In genomic region chr2:138504546-138505239, GRCh38 we compare ENCODE assay signal across 8 cellular contexts. TPM values are rescaled to one million over a fixed set of nuclear protein-coding genes. Genes with fewer than 3 reads are reported as not detected.
DNase-seq lines count a peak whose midpoint lies in the region; ATAC-seq and TF ChIP-seq lines count a peak whose summit lies in the region.

No MANE protein-coding gene starts in this region.

- peaks cover 55 to 61% (median 59%) of the 10 kb centered on the region in 3 donors for H3K4me1 Mint-ChIP-seq in T-cell

- H4K12ac ChIP-seq in trophoblast cell (ENCODE audit: low read depth, low read length), result no peak overlapping the region

- H2BK5ac ChIP-seq in trophoblast cell (ENCODE audit: low read depth, low read length, poor library complexity), result no peak overlapping the region

- H4K8ac ChIP-seq in trophoblast cell (ENCODE audit: low read depth, low read length), result no peak overlapping the region

- H4K91ac ChIP-seq in trophoblast cell (ENCODE audit: low read depth, low read length), result no peak overlapping the region

- H2AFZ ChIP-seq in trophoblast cell (ENCODE audit: insufficient read depth, low read length, poor library complexity), result no peak overlapping the region

- POLR2A ChIA-PET in T-cell (lab: Charles Lee) (no interaction called here), RWPE1 (lab: Yijun Ruan, JAX; ENCODE audit: low non-redundant PET) (interaction anchor here (0.6 kb wide), 1 partner anchor 372 kb away, joined by 3 read pairs; no protein-coding TSS in a partner anchor)

- no peak overlapping the region for H2BK120ac ChIP-seq in trophoblast cell (ENCODE audit: insufficient read depth, low read length, poor library complexity)

- H3K14ac ChIP-seq in trophoblast cell (ENCODE audit: low read length), result no peak overlapping the region

- no peak overlapping the region for H3K18ac ChIP-seq in trophoblast cell (ENCODE audit: low read length)

- H3K27ac Mint-ChIP-seq in T-cell, result peak overlapping the region in 1 of 2 donors; percentile 29

- ATAC-seq in GM18873 (IDR thresholded peaks at IDR 0.05; ENCODE audit: low FRiP score, unreplicated experiment) (peak; percentile 32), HG02973 (IDR thresholded peaks at IDR 0.05; ENCODE audit: unreplicated experiment) (peak; percentile 35), T-cell (replicated peaks in 1 of 4) (no peak)
- ATAC-seq in activated CD4-positive, CD25-positive, alpha-beta regulatory T cell treated with anti-CD3 and anti-CD28 coated beads, Interleukin-2, amount 50 U/mL, for 24 hours, result no peak

- WGBS in trophoblast cell (ENCODE audit: extremely low coverage, insufficient coverage, insufficient read length), result no CpG with 5 or more reads among the region's 2 CpGs

- H3K27me3 ChIP-seq in trophoblast cell (ENCODE audit: insufficient read depth, low read length), result no peaks in the 10 kb centered on the region

- peak overlapping the region; percentile 22 to 100 (median 98) for H3K4me3 Mint-ChIP-seq in T-cell

- peaks cover 7% of the 10 kb centered on the region for H3K36me3 Mint-ChIP-seq in T-cell

- DNase-seq in T-cell, result no peak
- peak in 1 of 2 donors; percentile 18 for DNase-seq in trophoblast cell
- no peak for DNase-seq in KG1 (lab: John Stamatoyannopoulos, UW)
- DNase-seq in SHP77 treated with DMSO at 0.1 percent for 48 hours (lab: John Stamatoyannopoulos, UW), result no peak
- DNase-seq in RWPE1 (ENCODE audit: low spot score), result no peak

- no peak overlapping the region for H3K27ac ChIP-seq in trophoblast cell (ENCODE audit: low read depth, low read length)
- H3K27ac ChIP-seq in RWPE1, result no peak overlapping the region

- peak overlapping the region; percentile 46 for H3K4me2 ChIP-seq in trophoblast cell (ENCODE audit: low read length)

- H3K27me3 Mint-ChIP-seq in T-cell, result no peaks in the 10 kb centered on the region

- H3K79me1 ChIP-seq in trophoblast cell (ENCODE audit: low read length), result peaks cover 18% of the 10 kb centered on the region

- H2AK5ac ChIP-seq in trophoblast cell (ENCODE audit: low read length), result no peak overlapping the region

- H3K9me3 Mint-ChIP-seq in T-cell, result no peaks in the 10 kb centered on the region

- no peak overlapping the region for H2BK12ac ChIP-seq in trophoblast cell (ENCODE audit: low read length)

- H3K79me2 ChIP-seq in trophoblast cell (ENCODE audit: control insufficient read depth, insufficient read depth, low read length, poor library complexity), result peaks cover 20% of the 10 kb centered on the region

- H3K4me3 ChIP-seq in trophoblast cell (ENCODE audit: low read depth, low read length), result no peak overlapping the region

- no peak overlapping the region for H3K23ac ChIP-seq in trophoblast cell (ENCODE audit: low read length)

- H3K36me3 ChIP-seq in trophoblast cell (ENCODE audit: control insufficient read depth in 1 of 2, insufficient read depth in 2 of 2, low read length in 2 of 2), result peaks cover 0 to 2% of the 10 kb centered on the region in 2 experiments

- CTCF ChIA-PET in T-cell (lab: Charles Lee), result interaction anchor here in 1 of 2 donors (1.1 kb wide), 1 partner anchor 18 kb away, joined by 3 read pairs; no protein-coding TSS in a partner anchor
- CTCF ChIA-PET in RWPE1 (lab: Yijun Ruan, JAX), result interaction anchor here (0.6 to 0.7 kb wide), 2 partner anchors 18 to 154 kb away, joined by 3 read pairs; no protein-coding TSS in a partner anchor

- no peak overlapping the region for H3K9ac ChIP-seq in trophoblast cell (ENCODE audit: low read length)

- TF ChIP-seq CTCF in RWPE1 (conservative IDR thresholded peaks at IDR 0.05; ENCODE audit: low read depth), result no peak

- H3K4me1 ChIP-seq in trophoblast cell (ENCODE audit: control insufficient read depth in 1 of 2, insufficient read depth in 2 of 2, low read length in 2 of 2), result peaks cover 4% of the 10 kb centered on the region in 2 experiments

- no peaks in the 10 kb centered on the region for H3K9me3 ChIP-seq in trophoblast cell (ENCODE audit: insufficient read depth, low read depth, low read length)

- H3K4ac ChIP-seq in trophoblast cell (ENCODE audit: low read depth, low read length), result peak overlapping the region; percentile 90

RNA-seq across cellular contexts. Expression of gene SPOPL, which starts 3.1 kb away (rescaled TPM):
- 10 to 100 TPM; 10.4 to 22.0 (median 11.8) TPM for total RNA-seq in T-cell
- polyA plus RNA-seq in trophoblast cell (2013), result 21.4 and 22.5 TPM in 2 replicates

Comparison
In these comparisons a context has a peak if more than half of its experiments do, and no peak if none do; other contexts are left out.
1. ATAC-seq: peak in GM18873 (single experiment) and HG02973 (single experiment); none in T-cell (0 of 4) and activated CD4-positive, CD25-positive, alpha-beta regulatory T cell treated with anti-CD3 and anti-CD28 coated beads, Interleukin-2, amount 50 U/mL, for 24 hours (0 of 2).